Comparison of ENCODE assay signal across 10 cellular contexts in the genomic region with DNA sequence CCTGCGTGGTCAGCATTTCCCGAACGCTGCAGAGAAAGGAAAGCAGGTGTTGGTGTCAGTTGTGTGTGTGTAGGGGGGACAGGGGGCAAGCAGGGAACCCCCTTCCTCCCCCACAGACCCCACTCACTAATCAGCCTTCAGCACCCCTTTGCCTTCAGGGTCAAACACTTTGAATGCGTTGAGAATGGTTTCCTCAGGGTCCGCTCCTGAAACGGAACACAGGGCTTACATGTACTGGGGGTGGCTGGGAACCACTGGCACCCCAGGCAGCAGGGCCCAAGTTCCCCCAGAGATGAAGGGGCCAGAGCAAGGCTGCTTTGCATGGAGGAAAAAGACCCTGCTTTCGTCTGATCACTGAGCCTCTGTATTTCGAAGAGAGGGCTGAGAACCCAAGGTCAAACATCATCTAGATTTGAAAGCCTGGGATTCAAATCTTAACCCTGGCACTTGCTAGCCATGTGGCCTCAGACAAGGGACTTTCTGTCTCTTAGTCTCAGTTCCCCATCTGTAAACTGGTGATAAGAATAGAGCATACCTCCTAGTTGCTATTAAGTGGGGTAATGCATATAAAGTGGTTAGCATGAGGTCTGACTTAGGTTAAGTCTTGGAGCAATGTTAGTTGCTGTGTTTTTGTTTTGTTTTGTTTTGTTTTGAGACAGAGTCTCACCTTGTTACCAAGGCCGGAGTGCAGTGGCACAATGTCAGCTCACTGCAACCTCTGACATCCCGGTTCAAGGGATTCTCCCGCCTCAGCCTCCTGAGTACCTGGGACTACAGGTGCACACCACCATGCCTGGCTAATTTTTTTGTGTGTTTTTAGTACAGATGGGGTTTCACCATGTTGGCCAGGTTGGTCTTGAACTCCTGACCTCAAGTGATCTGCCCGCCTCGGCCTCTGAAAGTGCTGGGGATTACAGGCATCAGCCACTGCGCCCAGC. TPM values are rescaled to one million over a fixed set of nuclear protein-coding genes. Genes with fewer than 3 reads are reported as not detected.
A peak's percentile ranks its signal among the peaks of the same experiment; 100 is the strongest.
DNase-seq lines count a peak whose midpoint lies in the region; ATAC-seq and TF ChIP-seq lines count a peak whose summit lies in the region.
"Had no signal": no experiment of that assay in that cellular context is flagged by ENCODE, and none has a peak within 500 bp of the region (broad histone marks: within the 10 kb centered on the region; RNA-seq: fewer than 3 reads in every experiment).

No MANE protein-coding gene starts in this region.

- no peaks in the 10 kb centered on the region for H3K27me3 ChIP-seq in testis

- ATAC-seq in GM19025 (IDR thresholded peaks at IDR 0.05; ENCODE audit: low read depth, unreplicated experiment) (peak; percentile 98), HG02588 (IDR thresholded peaks at IDR 0.05; ENCODE audit: unreplicated experiment) (peak; percentile 98), HG03565 (IDR thresholded peaks at IDR 0.05; ENCODE audit: unreplicated experiment) (peak; percentile 98)
- ATAC-seq in activated CD8-positive, alpha-beta T cell treated with anti-CD3 and anti-CD28 coated beads for 36 hours = no peak

- no peak overlapping the region for H3K27ac ChIP-seq in testis

- H3K36me3 ChIP-seq in testis (ENCODE audit: low read depth, missing control alignments) = no peaks in the 10 kb centered on the region

- no peaks in the 10 kb centered on the region for H3K4me1 ChIP-seq in testis

- H3K4me3 Mint-ChIP-seq in neural crest cell = no peak overlapping the region
- no peak overlapping the region for H3K4me3 Mint-ChIP-seq in activated CD8-positive, alpha-beta T cell treated with anti-CD3 and anti-CD28 coated beads for 36 hours
- H3K4me3 Mint-ChIP-seq: activated naive CD4-positive, alpha-beta T cell treated with anti-CD3 and anti-CD28 coated beads, Interleukin-2, amount 10 ng/mL, durations not matched to agents 7 days and 5 days; nephron had no signal

- TF ChIP-seq POLR2A in testis (IDR thresholded peaks at IDR 0.05) = no peak

- no peaks in the 10 kb centered on the region for H3K9me3 ChIP-seq in testis

- no peaks in the 10 kb centered on the region for H3K4me1 Mint-ChIP-seq in neural crest cell
- H3K4me1 Mint-ChIP-seq in activated CD8-positive, alpha-beta T cell treated with anti-CD3 and anti-CD28 coated beads for 36 hours (ENCODE audit: low read depth) = no peaks in the 10 kb centered on the region
- H3K4me1 Mint-ChIP-seq: activated naive CD4-positive, alpha-beta T cell treated with anti-CD3 and anti-CD28 coated beads, Interleukin-2, amount 10 ng/mL, durations not matched to agents 7 days and 5 days; nephron had no signal

- no peak for DNase-seq in neural crest cell (ENCODE audit: low read depth, low spot score)
- no peak for DNase-seq in activated CD8-positive, alpha-beta T cell treated with anti-CD3 and anti-CD28 coated beads for 36 hours
- DNase-seq in SW480 (ENCODE audit: low spot score) = no peak
- no peak for DNase-seq in testis
- DNase-seq: activated naive CD4-positive, alpha-beta T cell treated with anti-CD3 and anti-CD28 coated beads, Interleukin-2, amount 10 ng/mL, durations not matched to agents 7 days and 5 days; NCI-H1436 treated with DMSO at 0.1 percent for 48 hours had no signal

- H3K36me3 Mint-ChIP-seq in neural crest cell (ENCODE audit: low read depth) = no peaks in the 10 kb centered on the region
- H3K36me3 Mint-ChIP-seq in activated CD8-positive, alpha-beta T cell treated with anti-CD3 and anti-CD28 coated beads for 36 hours (ENCODE audit: low read depth) = no peaks in the 10 kb centered on the region
- H3K36me3 Mint-ChIP-seq: activated naive CD4-positive, alpha-beta T cell treated with anti-CD3 and anti-CD28 coated beads, Interleukin-2, amount 10 ng/mL, durations not matched to agents 7 days and 5 days had no signal

- WGBS in testis, 2 donors = 81 to 87% methylated on average over 10 to 14 of the region's 14 CpGs

- CTCF ChIA-PET in activated CD8-positive, alpha-beta T cell treated with anti-CD3 and anti-CD28 coated beads for 36 hours (lab: Charles Lee) = no interaction called here

- peak overlapping the region; percentile 43 for H3K27ac Mint-ChIP-seq in neural crest cell (ENCODE audit: unreplicated experiment)
- H3K27ac Mint-ChIP-seq in activated CD8-positive, alpha-beta T cell treated with anti-CD3 and anti-CD28 coated beads for 36 hours = no peak overlapping the region
- H3K27ac Mint-ChIP-seq: activated naive CD4-positive, alpha-beta T cell treated with anti-CD3 and anti-CD28 coated beads, Interleukin-2, amount 10 ng/mL, durations not matched to agents 7 days and 5 days; nephron had no signal

- H3K27me3 Mint-ChIP-seq in neural crest cell (ENCODE audit: low read depth) = peaks cover 12% of the 10 kb centered on the region
- H3K27me3 Mint-ChIP-seq in activated CD8-positive, alpha-beta T cell treated with anti-CD3 and anti-CD28 coated beads for 36 hours = peaks cover 4% of the 10 kb centered on the region

- no peak overlapping the region for H3K4me3 ChIP-seq in testis

- intact Hi-C loops in activated CD8-positive, alpha-beta T cell treated with anti-CD3 and anti-CD28 coated beads for 36 hours (cut with micrococcal nuclease) = no loop called here
- intact Hi-C loops in testis (cut with DNase I; ENCODE audit: low total_unique reads) = no loop called here

- no peak for TF ChIP-seq CTCF in neural crest cell (conservative IDR thresholded peaks at IDR 0.05)
- TF ChIP-seq CTCF in activated CD8-positive, alpha-beta T cell treated with anti-CD3 and anti-CD28 coated beads for 36 hours (IDR thresholded peaks at IDR 0.05) = no peak
- TF ChIP-seq CTCF in testis (IDR thresholded peaks at IDR 0.05) = no peak

- H3K9me3 Mint-ChIP-seq in neural crest cell = no peaks in the 10 kb centered on the region
- H3K9me3 Mint-ChIP-seq in activated CD8-positive, alpha-beta T cell treated with anti-CD3 and anti-CD28 coated beads for 36 hours = no peaks in the 10 kb centered on the region
- H3K9me3 Mint-ChIP-seq: activated naive CD4-positive, alpha-beta T cell treated with anti-CD3 and anti-CD28 coated beads, Interleukin-2, amount 10 ng/mL, durations not matched to agents 7 days and 5 days had no signal

- POLR2A ChIA-PET in activated CD8-positive, alpha-beta T cell treated with anti-CD3 and anti-CD28 coated beads for 36 hours (lab: Charles Lee) = no interaction called here

RNA-seq across cellular contexts. Expression of gene MYL2, which starts 7.0 kb away (rescaled TPM):
- total RNA-seq in neural crest cell (not detected in 2 replicates), testis (1 to 10 TPM in 1 of 2 donors, under 1 TPM in 1; 0.55 to 1.9 TPM)
- total RNA-seq in activated CD8-positive, alpha-beta T cell treated with anti-CD3 and anti-CD28 coated beads for 36 hours = not detected
- 131 TPM for polyA plus RNA-seq in testis (ENCODE audit: insufficient read depth, low read depth, low replicate concordance)
